In genomic region chr1:87328121-87329050, GRCh38 we compare ENCODE assay signal across 8 cellular contexts. TPM values are rescaled to one million over a fixed set of nuclear protein-coding genes. Genes with fewer than 3 reads are reported as not detected.
DNase-seq lines count a peak whose midpoint lies in the region; ATAC-seq and TF ChIP-seq lines count a peak whose summit lies in the region.

TSS of gene LMO4 (plus strand) at chr1:87328880. CDS start at chr1:87332016, 3,136 bp downstream.

- H3K36me3 Mint-ChIP-seq in activated naive CD4-positive, alpha-beta T cell treated with anti-CD3 and anti-CD28 coated beads, Interleukin-2, amount 50 U/mL, for 72 hours, result peaks cover 9% of the 10 kb centered on the region in 2 donors

- H3K9me3 Mint-ChIP-seq in activated naive CD4-positive, alpha-beta T cell treated with anti-CD3 and anti-CD28 coated beads, Interleukin-2, amount 50 U/mL, for 72 hours, result no peaks in the 10 kb centered on the region

- peak within 1 kb of the TSS; percentile 20 to 62 for H3K27ac Mint-ChIP-seq in activated naive CD4-positive, alpha-beta T cell treated with anti-CD3 and anti-CD28 coated beads, Interleukin-2, amount 50 U/mL, for 72 hours

- peak; percentile 77 for TF ChIP-seq POLR2A in GM10847 (IDR thresholded peaks at IDR 0.05; ENCODE audit: extremely low read depth, insufficient read length)

- peak; percentile 83 for ATAC-seq in HG02642 (IDR thresholded peaks at IDR 0.05; ENCODE audit: poor library complexity, unreplicated experiment)
- peak; percentile 87 to 88 for ATAC-seq in activated naive CD4-positive, alpha-beta T cell treated with anti-CD3 and anti-CD28 coated beads, Interleukin-2, amount 50 U/mL, for 72 hours

- peak; percentile 91 for DNase-seq in NCI-H1105 (lab: John Stamatoyannopoulos, UW)
- peak; percentile 96 for DNase-seq in SKM-1 (lab: John Stamatoyannopoulos, UW; ENCODE audit: unreplicated experiment)
- DNase-seq in activated naive CD4-positive, alpha-beta T cell treated with anti-CD3 and anti-CD28 coated beads, Interleukin-2, amount 50 U/mL, for 72 hours (ENCODE audit: low spot score in 2 of 2), result peak; percentile 72 to 80
- peak; percentile 97 for DNase-seq in globus pallidus (ENCODE audit: low spot score)
- DNase-seq in occipital lobe (lab: John Stamatoyannopoulos, UW), result peak; percentile 96

- peak within 1 kb of the TSS; percentile 94 for H3K27ac ChIP-seq in temporal lobe (ENCODE audit: low read depth, low read length)

RNA-seq across cellular contexts. Expression of gene LMO4, which starts in this region (rescaled TPM):
- 1 to 10 TPM; 5.6 to 7.3 TPM for total RNA-seq in activated naive CD4-positive, alpha-beta T cell treated with anti-CD3 and anti-CD28 coated beads, Interleukin-2, amount 50 U/mL, for 72 hours
- total RNA-seq in occipital lobe (709 TPM), temporal lobe (493 TPM)

Comparison
In these comparisons a context has a peak if more than half of its experiments do, and no peak if none do; other contexts are left out.
1. Peak in every context shown above with its lines: DNase-seq, ATAC-seq and H3K27ac ChIP-seq.
2. RNA of gene LMO4 (total RNA-seq): 709 TPM in occipital lobe (single experiment) and 493 TPM in temporal lobe (single experiment); 5.6 to 7.3 TPM in activated naive CD4-positive, alpha-beta T cell treated with anti-CD3 and anti-CD28 coated beads, Interleukin-2, amount 50 U/mL, for 72 hours; every median in the first group is over 10 times any median in the second.